In the genomic region with DNA sequence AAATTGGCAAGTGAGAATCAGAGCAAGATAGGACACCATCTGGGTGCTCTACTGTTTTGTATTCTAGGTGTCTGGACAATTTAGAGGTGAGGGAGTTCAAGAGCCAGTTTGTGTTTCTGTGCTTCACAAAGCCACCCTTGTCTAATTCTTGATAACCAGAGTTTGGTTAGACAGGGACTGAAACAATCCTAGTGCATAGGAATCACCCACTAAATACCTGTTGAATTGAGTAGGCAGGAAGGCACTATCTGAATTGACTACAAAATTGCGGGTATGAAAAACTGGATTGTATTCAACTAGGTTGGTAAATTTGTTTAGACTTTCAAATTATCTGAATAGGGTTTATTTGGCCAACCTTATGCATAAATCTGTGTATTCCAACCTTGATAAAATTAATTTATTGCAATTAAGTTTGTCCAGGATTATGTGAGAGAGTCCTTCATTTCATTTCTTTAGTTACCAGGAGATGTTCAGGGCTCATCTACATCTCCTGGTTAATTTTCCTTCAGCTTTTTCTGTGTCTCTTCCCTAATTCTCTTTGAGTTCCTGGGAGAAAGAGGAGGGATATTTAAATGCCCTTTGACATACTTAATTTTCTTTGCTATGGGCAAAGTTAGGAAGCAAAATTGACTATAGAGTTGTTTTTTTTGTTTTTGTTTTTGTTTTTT, we compare ENCODE assay signal across 12 cellular contexts. TPM values are rescaled to one million over a fixed set of nuclear protein-coding genes. Genes with fewer than 3 reads are reported as not detected.
A peak's percentile ranks its signal among the peaks of the same experiment; 100 is the strongest.
DNase-seq lines count a peak whose midpoint lies in the region; ATAC-seq and TF ChIP-seq lines count a peak whose summit lies in the region.
"Had no signal": no experiment of that assay in that cellular context is flagged by ENCODE, and none has a peak within 500 bp of the region (broad histone marks: within the 10 kb centered on the region; RNA-seq: fewer than 3 reads in every experiment).

No MANE protein-coding gene starts in this region.

- no peak overlapping the region for H3K4me3 Mint-ChIP-seq in neural crest cell
- H3K4me3 Mint-ChIP-seq: activated CD4-positive, alpha-beta T cell treated with anti-CD3 and anti-CD28 coated beads for 36 hours had no signal

- no peak for ATAC-seq in DND-41 (ENCODE audit: insufficient read depth, low read depth)
- ATAC-seq: Right ventricle myocardium inferior had no signal

- H3K79me2 ChIP-seq in DND-41 (ENCODE audit: insufficient read depth, low read length): peaks cover 76% of the 10 kb centered on the region

- no peak for TF ChIP-seq CTCF in DND-41 (IDR thresholded peaks at IDR 0.05; ENCODE audit: borderline replicate concordance, extremely low read depth, low read length, poor library complexity, severe bottlenecking)
- TF ChIP-seq CTCF in neural crest cell (conservative IDR thresholded peaks at IDR 0.05): no peak

- H3K36me3 Mint-ChIP-seq in neural crest cell (ENCODE audit: low read depth): peaks cover 4% of the 10 kb centered on the region

- peaks cover 19% of the 10 kb centered on the region; the same call in 1 of the 2 replicates for H4K20me1 ChIP-seq in DND-41 (ENCODE audit: insufficient read depth, low read length)

- peaks cover 64% of the 10 kb centered on the region for H3K4me1 ChIP-seq in DND-41 (ENCODE audit: insufficient read depth, low read length)
- peaks cover 9 to 10% of the 10 kb centered on the region in 2 donors for H3K4me1 ChIP-seq in duodenal mucosa (ENCODE audit: control insufficient read depth in 1 of 2, insufficient read depth in 2 of 2, low read length in 2 of 2)

- peak overlapping the region; percentile 87 for H3K4me2 ChIP-seq in DND-41 (ENCODE audit: insufficient read depth, low read length)

- peak overlapping the region; percentile 51 to 73 for H3K4me3 ChIP-seq in DND-41 (ENCODE audit: low read depth in 1 of 2, low read length in 2 of 2)
- peak overlapping the region; percentile 88 to 91 for H3K4me3 ChIP-seq in duodenal mucosa (ENCODE audit: low read depth in 1 of 2, low read length in 2 of 2)

- H3K9me3 ChIP-seq in DND-41 (ENCODE audit: insufficient read depth, low read length, severe bottlenecking) (no peaks in the 10 kb centered on the region), KOPT-K1 (ENCODE audit: insufficient read depth, low read length, poor library complexity, severe bottlenecking) (no peaks in the 10 kb centered on the region), duodenal mucosa (ENCODE audit: control insufficient read depth in 1 of 2, low read length in 2 of 2) (no peaks in the 10 kb centered on the region)

- H3K36me3 ChIP-seq in DND-41 (ENCODE audit: insufficient read depth, low read length): peaks cover 52% of the 10 kb centered on the region
- H3K36me3 ChIP-seq in KOPT-K1 (ENCODE audit: insufficient read depth, low read length): peaks cover 50% of the 10 kb centered on the region
- H3K36me3 ChIP-seq in duodenal mucosa (ENCODE audit: control insufficient read depth in 1 of 2, insufficient read depth in 2 of 2, low read length in 2 of 2): no peaks in the 10 kb centered on the region

- no peak for DNase-seq in DND-41
- DNase-seq in neural crest cell (ENCODE audit: low read depth, low spot score): no peak
- DNase-seq in NCI-H146 treated with DMSO at 0.1 percent for 48 hours (lab: John Stamatoyannopoulos, UW; ENCODE audit: unreplicated experiment): no peak
- DNase-seq in AG08396 (ENCODE audit: low spot score): no peak
- no peak for DNase-seq in medulla oblongata (ENCODE audit: extremely low spot score)
- DNase-seq in SIG-M5 (lab: John Stamatoyannopoulos, UW): no peak
- DNase-seq: DMS 273 treated with DMSO at 0.1 percent for 48 hours, glutamatergic neuron had no signal

- H3K27ac ChIP-seq in DND-41 (ENCODE audit: low read length) (peak overlapping the region; percentile 91), KOPT-K1 (ENCODE audit: low read depth, low read length, poor library complexity, severe bottlenecking) (peak overlapping the region; percentile 94), duodenal mucosa (ENCODE audit: low read depth, low read length) (no peak overlapping the region)

- H3K9ac ChIP-seq in DND-41 (ENCODE audit: low read depth, low read length): peak overlapping the region; percentile 77
- peak overlapping the region in 1 of 2 donors; percentile 67 for H3K9ac ChIP-seq in duodenal mucosa (ENCODE audit: low read depth in 1 of 2, low read length in 2 of 2)

- H3K27ac Mint-ChIP-seq in neural crest cell (ENCODE audit: unreplicated experiment): peak overlapping the region; percentile 70
- H3K27ac Mint-ChIP-seq: activated CD4-positive, alpha-beta T cell treated with anti-CD3 and anti-CD28 coated beads for 36 hours had no signal

- H3K27me3 ChIP-seq in DND-41 (ENCODE audit: insufficient read depth, low read length, poor library complexity) (no peaks in the 10 kb centered on the region), duodenal mucosa (ENCODE audit: control insufficient read depth in 1 of 2, insufficient read depth in 2 of 2, low read length in 2 of 2) (no peaks in the 10 kb centered on the region)

- H2AFZ ChIP-seq in DND-41 (ENCODE audit: low read depth, low read length): no peak overlapping the region

- no peaks in the 10 kb centered on the region for H3K27me3 Mint-ChIP-seq in neural crest cell (ENCODE audit: low read depth)
- H3K27me3 Mint-ChIP-seq: activated CD4-positive, alpha-beta T cell treated with anti-CD3 and anti-CD28 coated beads for 36 hours had no signal

- H3K9me3 Mint-ChIP-seq in neural crest cell: no peaks in the 10 kb centered on the region

- peaks cover 7% of the 10 kb centered on the region for H3K4me1 Mint-ChIP-seq in neural crest cell

RNA-seq across cellular contexts. Expression of a gene that starts 1.7 kb away (rescaled TPM):
- total RNA-seq in neural crest cell: 208 and 210 TPM in 2 replicates

RNA-seq across cellular contexts. Expression of a gene that starts 18.1 kb away (rescaled TPM):
- total RNA-seq in neural crest cell: 74.3 and 74.8 TPM in 2 replicates
